13 cellular contexts compared by ENCODE assay signal in genomic region chr2:71930073-71930681, GRCh38.
DNase-seq lines count a peak whose midpoint lies in the region; ATAC-seq, FAIRE-seq and TF ChIP-seq lines count a peak whose summit lies in the region.
"Had no signal": no experiment of that assay in that cellular context is flagged by ENCODE, and none has a peak within 500 bp of the region (broad histone marks: within the 10 kb centered on the region; RNA-seq: fewer than 3 reads in every experiment).

No MANE protein-coding gene starts in this region.

- ATAC-seq in gastroesophageal sphincter: no peak
- ATAC-seq: Right ventricle myocardium inferior had no signal

- H3K9me3 ChIP-seq in small intestine (ENCODE audit: control insufficient read depth, low read depth) (no peaks in the 10 kb centered on the region), gastroesophageal sphincter (no peaks in the 10 kb centered on the region)
- H3K9me3 ChIP-seq: tibial nerve had no signal

- no peak for FAIRE-seq in small intestine (lab: Jason Lieb, UNC)

- H3K27ac ChIP-seq in small intestine (ENCODE audit: low read depth in 1 of 2, low read length in 1 of 2) (no peak overlapping the region), gastroesophageal sphincter (no peak overlapping the region)
- H3K27ac ChIP-seq: tibial nerve had no signal

- no peak overlapping the region for H3K4me3 ChIP-seq in small intestine (ENCODE audit: low read depth in 1 of 2, low read length in 2 of 2)
- no peak overlapping the region for H3K4me3 ChIP-seq in gastroesophageal sphincter
- H3K4me3 ChIP-seq: tibial nerve had no signal

- no peak for TF ChIP-seq POLR2A in gastroesophageal sphincter (IDR thresholded peaks at IDR 0.05)

- no peak for TF ChIP-seq EP300 in gastroesophageal sphincter (IDR thresholded peaks at IDR 0.05)

- DNase-seq in NCI-H2227 (lab: John Stamatoyannopoulos, UW; ENCODE audit: unreplicated experiment) (peak; percentile 3), NCI-H2227 treated with DMSO at 0.1 percent for 48 hours (lab: John Stamatoyannopoulos, UW) (no peak), NCI-H1417 (lab: John Stamatoyannopoulos, UW) (peak; percentile 0 to 81 (median 59)), small intestine (peak; percentile 79), SW 1271 (lab: John Stamatoyannopoulos, UW) (no peak), NCI-H748 (lab: John Stamatoyannopoulos, UW; ENCODE audit: unreplicated experiment) (no peak)
- DNase-seq in activated CD8-positive, alpha-beta memory T cell treated with anti-CD3 and anti-CD28 coated beads, Interleukin-2, amount 50 U/mL, for 48 hours: peak; percentile 12
- DNase-seq: activated CD4-positive, alpha-beta T cell treated with anti-CD3 and anti-CD28 coated beads for 1 hour; activated naive CD4-positive, alpha-beta T cell treated with anti-CD3 and anti-CD28 coated beads, Interleukin-2, amount 50 U/mL, for 16 hours; NCI-H1694 had no signal

- H3K36me3 ChIP-seq in small intestine (ENCODE audit: control insufficient read depth in 2 of 2, insufficient read depth in 2 of 2, low read length in 2 of 2): no peaks in the 10 kb centered on the region
- no peaks in the 10 kb centered on the region for H3K36me3 ChIP-seq in gastroesophageal sphincter
- H3K36me3 ChIP-seq: tibial nerve had no signal

- 28 to 53% (median 35%) methylated on average over 11 of the region's 11 CpGs for WGBS in small intestine, 3 donors
- WGBS in gastroesophageal sphincter (ENCODE audit: low coverage in 1 of 2), 2 donors: 60% methylated on average over 1 of the region's 11 CpGs

- H3K4me1 ChIP-seq in small intestine (ENCODE audit: control insufficient read depth in 2 of 2, insufficient read depth in 1 of 2, low read depth in 1 of 2, low read length in 1 of 2): peaks cover 2 to 9% of the 10 kb centered on the region in 2 donors
- H3K4me1 ChIP-seq in gastroesophageal sphincter: peaks cover 0 to 4% (median 0%) of the 10 kb centered on the region in 3 donors

- TF ChIP-seq CTCF in gastroesophageal sphincter (IDR thresholded peaks at IDR 0.05): no peak

- H3K27me3 ChIP-seq in small intestine (ENCODE audit: control insufficient read depth in 2 of 2, insufficient read depth in 2 of 2, low read length in 2 of 2) (no peaks in the 10 kb centered on the region), gastroesophageal sphincter (no peaks in the 10 kb centered on the region)
- H3K27me3 ChIP-seq: tibial nerve had no signal

Comparison
In these comparisons a context has a peak if more than half of its experiments do, and no peak if none do; other contexts are left out.
1. DNase-seq: peak in NCI-H2227 (single experiment), NCI-H1417 (3 of 3), activated CD8-positive, alpha-beta memory T cell treated with anti-CD3 and anti-CD28 coated beads, Interleukin-2, amount 50 U/mL, for 48 hours (single experiment) and small intestine (single experiment); none in NCI-H2227 treated with DMSO at 0.1 percent for 48 hours (single experiment), SW 1271 (0 of 2) and NCI-H748 (single experiment).